Comparison of ENCODE assay signal across 20 cellular contexts in the genomic region with DNA sequence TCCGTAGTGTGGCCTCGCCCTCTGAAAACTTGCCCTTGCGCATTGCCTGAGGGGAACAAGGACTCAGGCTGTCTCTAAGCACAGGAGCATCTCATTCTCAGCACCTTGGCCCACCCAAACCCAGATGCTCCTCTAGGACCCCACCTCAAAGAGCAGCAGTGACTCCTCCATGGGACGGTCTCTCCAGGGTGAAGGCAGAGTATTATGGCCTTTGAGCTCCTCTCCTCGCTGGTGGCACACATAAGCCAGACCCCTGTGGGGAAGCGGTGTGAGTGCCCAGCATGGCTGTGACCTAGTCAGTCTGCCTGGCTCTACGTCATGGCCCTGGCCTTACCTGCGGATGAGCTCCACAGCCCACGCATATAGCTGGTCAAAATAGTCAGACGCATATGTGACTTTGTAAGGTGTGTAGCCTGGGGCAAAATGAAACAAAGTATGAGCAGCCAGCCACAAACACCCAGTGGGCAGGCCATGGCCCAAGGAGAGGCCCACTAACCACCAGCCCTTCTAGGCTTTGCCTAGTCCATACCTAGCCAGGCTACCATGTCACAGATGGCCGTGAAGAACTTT. TPM values are rescaled to one million over a fixed set of nuclear protein-coding genes. Genes with fewer than 3 reads are reported as not detected.
DNase-seq lines count a peak whose midpoint lies in the region; ATAC-seq, FAIRE-seq and TF ChIP-seq lines count a peak whose summit lies in the region.
"Had no signal": no experiment of that assay in that cellular context is flagged by ENCODE, and none has a peak within 500 bp of the region (broad histone marks: within the 10 kb centered on the region; RNA-seq: fewer than 3 reads in every experiment).

No MANE protein-coding gene starts in this region.

- H3K4me3 Mint-ChIP-seq in stimulated activated naive B cell treated with anti-CD40 and anti-IgM and Interleukin-4, amounts not matched to agents 10 μg/mL and 1 μg/mL and 100 μg/mL, for 72 hours, result no peak overlapping the region
- H3K4me3 Mint-ChIP-seq: CD14-positive monocyte had no signal

- intact Hi-C loops in kidney (cut with DNase I), result no loop called here

- H3K4me1 Mint-ChIP-seq in stimulated activated naive B cell treated with anti-CD40 and anti-IgM and Interleukin-4, amounts not matched to agents 10 μg/mL and 1 μg/mL and 100 μg/mL, for 72 hours, result peaks cover 12 to 23% of the 10 kb centered on the region in 2 donors

- no peak for DNase-seq in activated naive CD4-positive, alpha-beta T cell treated with anti-CD3 and anti-CD28 coated beads, Interleukin-2, amount 50 U/mL, for 72 hours (ENCODE audit: low spot score in 2 of 2)
- DNase-seq in activated naive CD4-positive, alpha-beta T cell (lab: John Stamatoyannopoulos, UW), result no peak
- DNase-seq in kidney, result peak; percentile 43
- no peak for DNase-seq in stimulated activated naive B cell treated with anti-CD40 and anti-IgM and Interleukin-4, amounts not matched to agents 10 μg/mL and 1 μg/mL and 100 μg/mL, for 72 hours
- DNase-seq in H54 (ENCODE audit: insufficient read length, low spot score), result no peak
- no peak for DNase-seq in left lobe of liver (ENCODE audit: low spot score)
- DNase-seq: 8988T, COR-L47, DMS 273 treated with DMSO at 0.1 percent for 48 hours, IMR-90, Karpas-422, NCI-H1436, NCI-H1930, NCI-H226, NCI-H524 treated with DMSO at 0.1 percent for 48 hours, SJCRH30 had no signal

- no peak overlapping the region for H3K27ac ChIP-seq in kidney (ENCODE audit: low read depth in 2 of 2, low read length in 2 of 2)
- H3K27ac ChIP-seq: HL-60, SJCRH30 had no signal

- peaks cover 46 to 51% of the 10 kb centered on the region in 2 donors for H3K36me3 ChIP-seq in kidney (ENCODE audit: control insufficient read depth in 1 of 2, insufficient read depth in 2 of 2, low read length in 2 of 2)

- peaks cover 8 to 10% of the 10 kb centered on the region in 2 donors for H3K4me1 ChIP-seq in kidney (ENCODE audit: control insufficient read depth in 1 of 2, insufficient read depth in 1 of 2, low read depth in 1 of 2, low read length in 2 of 2)
- H3K4me1 ChIP-seq: SJCRH30 had no signal

- H3K9ac ChIP-seq in kidney (ENCODE audit: low read length in 2 of 2), result no peak overlapping the region

- no peak for TF ChIP-seq POLR2A in H54 (IDR thresholded peaks at IDR 0.05; ENCODE audit: low read depth, low read length)

- peak overlapping the region; percentile 19 to 38 for H3K27ac Mint-ChIP-seq in activated naive CD4-positive, alpha-beta T cell treated with anti-CD3 and anti-CD28 coated beads, Interleukin-2, amount 50 U/mL, for 72 hours
- H3K27ac Mint-ChIP-seq in stimulated activated naive B cell treated with anti-CD40 and anti-IgM and Interleukin-4, amounts not matched to agents 10 μg/mL and 1 μg/mL and 100 μg/mL, for 72 hours, result peak overlapping the region; percentile 2

- FAIRE-seq in kidney (lab: Jason Lieb, UNC), result no peak
- no peak for FAIRE-seq in H54 (lab: Jason Lieb, UNC)
- FAIRE-seq: G401.6 had no signal

- peaks cover 32 to 34% of the 10 kb centered on the region in 2 donors for H3K36me3 Mint-ChIP-seq in activated naive CD4-positive, alpha-beta T cell treated with anti-CD3 and anti-CD28 coated beads, Interleukin-2, amount 50 U/mL, for 72 hours
- peaks cover 37 to 60% of the 10 kb centered on the region in 2 donors for H3K36me3 Mint-ChIP-seq in stimulated activated naive B cell treated with anti-CD40 and anti-IgM and Interleukin-4, amounts not matched to agents 10 μg/mL and 1 μg/mL and 100 μg/mL, for 72 hours

- H3K4me3 ChIP-seq in kidney (ENCODE audit: low read length in 2 of 2), result no peak overlapping the region
- H3K4me3 ChIP-seq: HAP-1, SJCRH30 had no signal

- no peak for TF ChIP-seq CTCF in kidney (IDR thresholded peaks at IDR 0.05; ENCODE audit: borderline replicate concordance, extremely low read depth, insufficient read depth)

- ATAC-seq in activated naive CD4-positive, alpha-beta T cell treated with anti-CD3 and anti-CD28 coated beads, Interleukin-2, amount 50 U/mL, for 72 hours, result no peak
- ATAC-seq in stimulated activated naive B cell treated with anti-CD40 and anti-IgM and Interleukin-4, amounts not matched to agents 10 μg/mL and 1 μg/mL and 100 μg/mL, for 72 hours (replicated peaks), result no peak
- ATAC-seq in left lobe of liver, result no peak

- no peaks in the 10 kb centered on the region for H3K9me3 ChIP-seq in kidney (ENCODE audit: control insufficient read depth in 1 of 2, low read length in 2 of 2)
- H3K9me3 ChIP-seq: HAP-1, SJCRH30 had no signal

- H3K9me3 Mint-ChIP-seq in activated naive CD4-positive, alpha-beta T cell treated with anti-CD3 and anti-CD28 coated beads, Interleukin-2, amount 50 U/mL, for 72 hours, result no peaks in the 10 kb centered on the region
- no peaks in the 10 kb centered on the region for H3K9me3 Mint-ChIP-seq in stimulated activated naive B cell treated with anti-CD40 and anti-IgM and Interleukin-4, amounts not matched to agents 10 μg/mL and 1 μg/mL and 100 μg/mL, for 72 hours

- no peaks in the 10 kb centered on the region for H3K27me3 Mint-ChIP-seq in stimulated activated naive B cell treated with anti-CD40 and anti-IgM and Interleukin-4, amounts not matched to agents 10 μg/mL and 1 μg/mL and 100 μg/mL, for 72 hours

RNA-seq across cellular contexts. Expression of gene QARS1, which starts 4.4 kb away (rescaled TPM):
- 100 to 1,000 TPM; 268 to 378 TPM for total RNA-seq in activated naive CD4-positive, alpha-beta T cell treated with anti-CD3 and anti-CD28 coated beads, Interleukin-2, amount 50 U/mL, for 72 hours
- total RNA-seq in kidney (231 TPM), left lobe of liver (105 TPM)
- polyA plus RNA-seq in kidney (ENCODE audit: insufficient read depth, low read depth, low replicate concordance), result 209 TPM

RNA-seq across cellular contexts. Expression of gene QRICH1, which starts 6.3 kb away (rescaled TPM):
- total RNA-seq in activated naive CD4-positive, alpha-beta T cell treated with anti-CD3 and anti-CD28 coated beads, Interleukin-2, amount 50 U/mL, for 72 hours, result 100 to 1,000 TPM; 126 to 150 TPM
- total RNA-seq in kidney (92.1 TPM), left lobe of liver (33.4 TPM)
- 23.0 TPM for polyA plus RNA-seq in kidney (ENCODE audit: insufficient read depth, low read depth, low replicate concordance)

RNA-seq across cellular contexts. Expression of gene USP19, which starts 20.5 kb away (rescaled TPM):
- 10 to 100 TPM; 40.8 to 46.7 TPM for total RNA-seq in activated naive CD4-positive, alpha-beta T cell treated with anti-CD3 and anti-CD28 coated beads, Interleukin-2, amount 50 U/mL, for 72 hours
- total RNA-seq in kidney, result 67.2 TPM
- 29.3 TPM for polyA plus RNA-seq in kidney (ENCODE audit: insufficient read depth, low read depth, low replicate concordance)
- 37.1 TPM for total RNA-seq in left lobe of liver

RNA-seq across cellular contexts. Expression of gene LAMB2, which starts 32.7 kb away (rescaled TPM):
- total RNA-seq in activated naive CD4-positive, alpha-beta T cell treated with anti-CD3 and anti-CD28 coated beads, Interleukin-2, amount 50 U/mL, for 72 hours, result 1 to 10 TPM in 1 of 2 donors, not detected in 1; 1.4 TPM
- total RNA-seq in kidney (444 TPM), left lobe of liver (172 TPM)
- 460 TPM for polyA plus RNA-seq in kidney (ENCODE audit: insufficient read depth, low read depth, low replicate concordance)
